In the genomic region with DNA sequence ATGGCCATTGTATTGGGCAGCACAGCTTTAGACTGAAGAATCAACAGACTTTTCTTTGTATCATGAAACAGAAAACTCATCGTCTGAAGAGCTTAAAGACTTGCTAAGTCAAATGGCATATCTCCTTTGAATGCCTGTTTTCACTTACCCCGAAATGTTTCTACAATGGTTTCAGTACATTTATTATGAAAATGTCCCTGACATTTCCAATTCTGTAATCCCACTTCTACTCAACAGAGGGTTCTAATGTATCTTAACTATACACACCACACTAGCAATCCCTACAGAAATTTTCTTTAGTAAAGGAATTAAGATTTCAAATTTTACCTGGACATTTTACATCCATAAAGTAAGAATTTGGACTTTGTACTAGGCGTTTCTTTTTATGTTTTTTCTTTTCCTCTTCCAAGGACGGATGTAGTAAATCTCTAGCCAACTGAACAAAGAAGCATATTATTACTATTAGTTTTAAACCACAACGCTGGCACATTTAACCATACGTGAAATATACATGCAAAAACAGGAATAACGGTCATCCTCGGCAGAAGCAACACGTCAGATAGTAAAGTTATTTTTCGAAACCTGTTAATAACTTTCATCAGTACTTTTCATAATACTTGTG, we compare ENCODE assay signal across 8 cellular contexts. TPM values are rescaled to one million over a fixed set of nuclear protein-coding genes. Genes with fewer than 3 reads are reported as not detected.
DNase-seq lines count a peak whose midpoint lies in the region; ATAC-seq and TF ChIP-seq lines count a peak whose summit lies in the region.

No MANE protein-coding gene starts in this region.

- no peaks in the 10 kb centered on the region for H3K4me1 ChIP-seq in prostate gland (replicated peaks)

- no peaks in the 10 kb centered on the region for H3K9me3 ChIP-seq in prostate gland

- TF ChIP-seq CTCF in fibroblast of pulmonary artery (IDR thresholded peaks at IDR 0.05; ENCODE audit: low read length, missing control alignments) (peak; percentile 19), prostate gland (IDR thresholded peaks at IDR 0.05) (peak in 1 of 4 experiments; percentile 5)

- intact Hi-C loops in prostate gland (cut with DNase I), result no loop called here

- no peaks in the 10 kb centered on the region; the same call in 1 of the 2 replicates for H3K27me3 ChIP-seq in H7 (ENCODE audit: control insufficient read depth, insufficient read depth, low read length)
- no peaks in the 10 kb centered on the region for H3K27me3 ChIP-seq in prostate gland (replicated peaks; ENCODE audit: insufficient read depth)

- no peak for TF ChIP-seq POLR2A in prostate gland (IDR thresholded peaks at IDR 0.05)

- peak overlapping the region; percentile 87 for H3K4me3 ChIP-seq in H7 (ENCODE audit: insufficient read depth, low read depth, low read length)
- H3K4me3 ChIP-seq in fibroblast of pulmonary artery (replicated peaks; ENCODE audit: low read depth, low read length), result peak overlapping the region; percentile 94
- peak overlapping the region; percentile 67 to 71 for H3K4me3 ChIP-seq in prostate gland

- WGBS in prostate gland, result 7% methylated on average over 10 of the region's 10 CpGs

- H3K27ac ChIP-seq in prostate gland, result peak overlapping the region; percentile 94 to 95

- DNase-seq in H7, result no peak
- peak; percentile 11 for DNase-seq in SW480 (ENCODE audit: low spot score)
- DNase-seq in fibroblast of pulmonary artery (ENCODE audit: low read depth), result peak; percentile 28
- DNase-seq in prostate gland (ENCODE audit: low spot score), result no peak
- DNase-seq in dedifferentiated amniotic fluid mesenchymal stem cell (ENCODE audit: extremely low spot score), result no peak
- no peak for DNase-seq in SKM-1 treated with dmso at 0.1 percent for 144 hours (lab: John Stamatoyannopoulos, UW; ENCODE audit: unreplicated experiment)

- no peak for ATAC-seq in HG02798 (IDR thresholded peaks at IDR 0.05; ENCODE audit: poor library complexity, unreplicated experiment)
- no peak for ATAC-seq in HG03139 (IDR thresholded peaks at IDR 0.05; ENCODE audit: unreplicated experiment)

- H3K36me3 ChIP-seq in H7 (replicated peaks; ENCODE audit: control insufficient read depth, insufficient read depth, low read length) (peaks cover 8% of the 10 kb centered on the region), prostate gland (no peaks in the 10 kb centered on the region)

RNA-seq across cellular contexts. Expression of a gene that starts 1.1 kb away (rescaled TPM):
- 26.9 and 29.0 TPM in 2 replicates for total RNA-seq in H7 (2014; rRNA removed; shearing (Covaris generic))
- total RNA-seq in prostate gland, result 100 to 1,000 TPM in 1 of 2 donors, 10 to 100 TPM in 1; 49.2 to 102 TPM

RNA-seq across cellular contexts. Expression of a gene that starts 33.2 kb away (rescaled TPM):
- total RNA-seq in H7 (2014; rRNA removed; shearing (Covaris generic)), result 27.2 and 31.2 TPM in 2 replicates
- 10 to 100 TPM; 18.5 to 29.2 TPM for total RNA-seq in prostate gland

RNA-seq across cellular contexts. Expression of a gene that starts 34.5 kb away (rescaled TPM):
- 14.0 and 19.2 TPM in 2 replicates for total RNA-seq in H7 (2014; rRNA removed; shearing (Covaris generic))
- total RNA-seq in prostate gland, result 10 to 100 TPM in 1 of 2 donors, 1 to 10 TPM in 1; 9.1 to 15.4 TPM

Comparison
In these comparisons a context has a peak if more than half of its experiments do, and no peak if none do; other contexts are left out.
1. DNase-seq: peak in SW480 (single experiment) and fibroblast of pulmonary artery (single experiment); none in H7 (single experiment), prostate gland (single experiment), dedifferentiated amniotic fluid mesenchymal stem cell (single experiment) and SKM-1 treated with dmso at 0.1 percent for 144 hours (single experiment).
2. Peak in every context shown above with its lines, with median percentiles within 50 percentile points of each other: H3K4me3 ChIP-seq.